ENCODE assay signal across 8 cellular contexts in genomic region chr16:11852092-11852809, GRCh38. TPM values are rescaled to one million over a fixed set of nuclear protein-coding genes. Genes with fewer than 3 reads are reported as not detected.
A peak's percentile ranks its signal among the peaks of the same experiment; 100 is the strongest.
DNase-seq lines count a peak whose midpoint lies in the region; ATAC-seq lines count a peak whose summit lies in the region.

No MANE protein-coding gene starts in this region.

- peaks cover 30 to 39% of the 10 kb centered on the region in 2 donors for H3K4me1 Mint-ChIP-seq in natural killer cell treated with Interleukin-12 subunit alpha and Interleukin-12 subunit beta and Interleukin-15 and Interleukin-18, amount 100 ng/mL, for 72 hours (ENCODE audit: low read depth in 2 of 2)

- peaks cover 14% of the 10 kb centered on the region for H3K36me3 Mint-ChIP-seq in natural killer cell treated with Interleukin-12 subunit alpha and Interleukin-12 subunit beta and Interleukin-15 and Interleukin-18, amount 100 ng/mL, for 72 hours

- no peak for ATAC-seq in natural killer cell treated with Interleukin-12 subunit alpha and Interleukin-12 subunit beta and Interleukin-15 and Interleukin-18, amount 100 ng/mL, for 72 hours

- peak overlapping the region; percentile 99 for H3K4me3 Mint-ChIP-seq in natural killer cell treated with Interleukin-12 subunit alpha and Interleukin-12 subunit beta and Interleukin-15 and Interleukin-18, amount 100 ng/mL, for 72 hours

- peak; percentile 8 for DNase-seq in DMS53 treated with DMSO at 0.1 percent for 48 hours (lab: John Stamatoyannopoulos, UW; ENCODE audit: unreplicated experiment)
- peak; percentile 46 for DNase-seq in NCI-H146 treated with DMSO at 0.1 percent for 48 hours (lab: John Stamatoyannopoulos, UW; ENCODE audit: unreplicated experiment)
- peak; percentile 54 for DNase-seq in ecto neural progenitor cell (ENCODE audit: low spot score)
- DNase-seq in natural killer cell treated with Interleukin-12 subunit alpha and Interleukin-12 subunit beta and Interleukin-15 and Interleukin-18, amount 100 ng/mL, for 72 hours (ENCODE audit: low spot score): no peak
- no peak for DNase-seq in putamen (ENCODE audit: low spot score)
- no peak for DNase-seq in foreskin melanocyte
- DNase-seq in NCI-H1694 treated with DMSO at 0.1 percent for 48 hours (lab: John Stamatoyannopoulos, UW): no peak
- no peak for DNase-seq in cerebellar cortex (ENCODE audit: low spot score)

- H3K9me3 Mint-ChIP-seq in natural killer cell treated with Interleukin-12 subunit alpha and Interleukin-12 subunit beta and Interleukin-15 and Interleukin-18, amount 100 ng/mL, for 72 hours: no peaks in the 10 kb centered on the region

- H3K27ac Mint-ChIP-seq in natural killer cell treated with Interleukin-12 subunit alpha and Interleukin-12 subunit beta and Interleukin-15 and Interleukin-18, amount 100 ng/mL, for 72 hours: peak overlapping the region; percentile 93 to 97

- no peaks in the 10 kb centered on the region for H3K27me3 Mint-ChIP-seq in natural killer cell treated with Interleukin-12 subunit alpha and Interleukin-12 subunit beta and Interleukin-15 and Interleukin-18, amount 100 ng/mL, for 72 hours

RNA-seq across cellular contexts. Expression of gene RSL1D1, which starts 0.9 kb away (rescaled TPM):
- total RNA-seq in natural killer cell treated with Interleukin-12 subunit alpha and Interleukin-12 subunit beta and Interleukin-15 and Interleukin-18, amount 100 ng/mL, for 72 hours: 100 to 1,000 TPM; 175 to 205 TPM

RNA-seq across cellular contexts. Expression of gene ZC3H7A, which starts 55.2 kb away (rescaled TPM):
- total RNA-seq in natural killer cell treated with Interleukin-12 subunit alpha and Interleukin-12 subunit beta and Interleukin-15 and Interleukin-18, amount 100 ng/mL, for 72 hours: 100 to 1,000 TPM; 114 to 136 TPM

Comparison
In these comparisons a context has a peak if more than half of its experiments do, and no peak if none do; other contexts are left out.
1. DNase-seq: peak in DMS53 treated with DMSO at 0.1 percent for 48 hours (single experiment), NCI-H146 treated with DMSO at 0.1 percent for 48 hours (single experiment) and ecto neural progenitor cell (single experiment); none in natural killer cell treated with Interleukin-12 subunit alpha and Interleukin-12 subunit beta and Interleukin-15 and Interleukin-18, amount 100 ng/mL, for 72 hours (single experiment), putamen (single experiment), foreskin melanocyte (single experiment), NCI-H1694 treated with DMSO at 0.1 percent for 48 hours (single experiment) and cerebellar cortex (single experiment).